ENCODE assay signal across 15 cellular contexts in the genomic region with DNA sequence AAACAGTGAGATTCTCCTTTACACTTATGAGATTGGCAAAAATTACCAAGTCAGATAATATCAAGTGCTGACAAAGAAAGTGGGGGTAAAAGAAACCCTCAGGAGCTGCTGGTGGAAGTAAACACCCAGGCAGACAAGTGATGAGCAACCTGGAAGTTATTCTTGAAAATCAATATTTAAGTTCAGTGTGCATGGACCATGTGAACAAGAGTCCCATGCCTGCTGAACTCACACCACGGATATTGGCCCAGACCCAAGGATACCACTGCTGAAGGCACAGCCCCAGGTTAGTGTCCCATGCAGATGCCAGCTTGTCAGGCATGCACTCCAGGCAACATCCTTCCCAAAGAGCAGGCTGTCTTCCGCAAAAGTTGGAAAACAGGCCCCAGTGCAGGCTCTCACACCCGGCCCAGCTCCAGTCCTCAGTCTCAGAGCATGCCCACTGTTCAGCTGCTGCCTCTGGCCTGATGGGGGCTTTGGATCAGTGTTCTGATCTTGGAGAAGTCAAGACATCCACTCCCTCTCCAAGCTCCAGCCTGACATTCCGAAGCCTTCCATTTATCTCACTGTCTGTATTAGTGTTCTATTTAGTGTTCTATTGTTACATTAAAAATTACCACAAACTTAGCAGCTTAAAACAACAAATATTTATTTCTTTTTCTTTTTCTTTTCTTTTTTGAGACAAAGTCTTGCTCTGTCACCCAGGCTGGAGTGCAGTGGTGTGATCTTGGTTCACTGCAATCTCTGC.
DNase-seq lines count a peak whose midpoint lies in the region; ATAC-seq and TF ChIP-seq lines count a peak whose summit lies in the region.
"Had no signal": no experiment of that assay in that cellular context is flagged by ENCODE, and none has a peak within 500 bp of the region (broad histone marks: within the 10 kb centered on the region; RNA-seq: fewer than 3 reads in every experiment).

No MANE protein-coding gene starts in this region.

- H2AFZ ChIP-seq in ACC112 (ENCODE audit: low read length, unreplicated experiment) = no peak overlapping the region
- H2AFZ ChIP-seq in neuronal stem cell (ENCODE audit: low read length) = no peak overlapping the region
- H2AFZ ChIP-seq in GM23338 = no peak overlapping the region

- no peaks in the 10 kb centered on the region for H3F3A ChIP-seq in GM23338 (replicated peaks; ENCODE audit: low read depth)

- H3K4me3 ChIP-seq in ACC112 (ENCODE audit: low read depth, low read length) (no peak overlapping the region), NT2/D1 (ENCODE audit: insufficient read length, low read depth) (no peak overlapping the region), neuronal stem cell (ENCODE audit: low read length in 2 of 2) (no peak overlapping the region), GM23338 (no peak overlapping the region)
- H3K4me3 ChIP-seq: thyroid gland had no signal

- no peak overlapping the region for H2BK5ac ChIP-seq in neuronal stem cell (ENCODE audit: low read length)

- H3K27me3 ChIP-seq in ACC112 (ENCODE audit: insufficient read depth, low read length) (no peaks in the 10 kb centered on the region), NT2/D1 (ENCODE audit: insufficient read depth, insufficient read length) (no peaks in the 10 kb centered on the region), neuronal stem cell (ENCODE audit: control insufficient read depth in 3 of 3, insufficient read depth in 3 of 3, low read depth in 1 of 3, low read length in 3 of 3) (no peaks in the 10 kb centered on the region), GM23338 (ENCODE audit: insufficient read depth) (no peaks in the 10 kb centered on the region)
- H3K27me3 ChIP-seq: thyroid gland had no signal

- H3K79me1 ChIP-seq in neuronal stem cell (ENCODE audit: low read depth, low read length) = no peaks in the 10 kb centered on the region

- H3K14ac ChIP-seq in neuronal stem cell (ENCODE audit: low read length) = no peak overlapping the region

- peaks cover 41% of the 10 kb centered on the region for H3K4me1 Mint-ChIP-seq in endothelial cell (ENCODE audit: unreplicated experiment)
- peaks cover 22% of the 10 kb centered on the region for H3K4me1 Mint-ChIP-seq in GM23338

- no peak overlapping the region for H2BK120ac ChIP-seq in neuronal stem cell (ENCODE audit: low read depth, low read length)

- H3K79me2 ChIP-seq in ACC112 (ENCODE audit: control insufficient read depth, insufficient read depth, low read length, unreplicated experiment) (no peaks in the 10 kb centered on the region), GM23338 (replicated peaks; ENCODE audit: insufficient read depth) (no peaks in the 10 kb centered on the region)

- peaks cover 14% of the 10 kb centered on the region; the same call in 1 of the 2 replicates for H3K9me2 ChIP-seq in GM23338 (ENCODE audit: insufficient read depth)

- no peaks in the 10 kb centered on the region for H3K36me3 ChIP-seq in ACC112 (ENCODE audit: insufficient read depth, low read length)
- no peaks in the 10 kb centered on the region for H3K36me3 ChIP-seq in NT2/D1 (ENCODE audit: insufficient read depth, insufficient read length, low read length)
- H3K36me3 ChIP-seq in neuronal stem cell (replicated peaks in 1 of 2; ENCODE audit: control insufficient read depth in 2 of 2, insufficient read depth in 2 of 2, low read length in 2 of 2) = no peaks in the 10 kb centered on the region
- 0 out of 2 replicates have a peak, but pooled peaks cover 3% of the 10 kb centered on the region for H3K36me3 ChIP-seq in GM23338 (ENCODE audit: insufficient read depth)
- H3K36me3 ChIP-seq: thyroid gland had no signal

- H3K9me3 Mint-ChIP-seq in endothelial cell (ENCODE audit: unreplicated experiment) (no peaks in the 10 kb centered on the region), GM23338 (peaks cover 11% of the 10 kb centered on the region; the same call in 2 of the 3 replicates)
- H3K9me3 Mint-ChIP-seq: activated naive CD8-positive, alpha-beta T cell treated with anti-CD3 and anti-CD28 coated beads, Interleukin-2, amount 10 ng/mL, durations not matched to agents 7 days and 5 days had no signal

- no peaks in the 10 kb centered on the region for H4K20me1 ChIP-seq in GM23338 (replicated peaks; ENCODE audit: insufficient read depth)

- H3K4me3 Mint-ChIP-seq in endothelial cell (ENCODE audit: unreplicated experiment) (no peak overlapping the region), GM23338 (no peak overlapping the region)
- H3K4me3 Mint-ChIP-seq: activated naive CD8-positive, alpha-beta T cell treated with anti-CD3 and anti-CD28 coated beads, Interleukin-2, amount 10 ng/mL, durations not matched to agents 7 days and 5 days had no signal

- H3K23ac ChIP-seq in neuronal stem cell (ENCODE audit: low read depth, low read length, poor library complexity) = no peak overlapping the region

- H3K4me2 ChIP-seq in neuronal stem cell (ENCODE audit: insufficient read depth, low read length, poor library complexity, severe bottlenecking) (no peak overlapping the region), GM23338 (no peak overlapping the region)

- H3K9me3 ChIP-seq in NT2/D1 (ENCODE audit: insufficient read depth, low read length) = peaks cover 11% of the 10 kb centered on the region
- H3K9me3 ChIP-seq in neuronal stem cell (replicated peaks in 1 of 2; ENCODE audit: control insufficient read depth in 2 of 2, insufficient read depth in 1 of 2, low read depth in 1 of 2, low read length in 2 of 2) = peaks cover 6 to 8% of the 10 kb centered on the region in 2 donors
- H3K9me3 ChIP-seq: thyroid gland had no signal

- no peak overlapping the region for H4K8ac ChIP-seq in neuronal stem cell (ENCODE audit: low read depth, low read length)

- no CpG with 5 or more reads among the region's 4 CpGs for WGBS in neuronal stem cell (ENCODE audit: extremely low coverage in 2 of 2, insufficient read length in 2 of 2, insufficient replicate concordance in 1 of 2), 2 donors

- ATAC-seq in GM23338 = no peak

- peak overlapping the region; percentile 48 for H2AK5ac ChIP-seq in neuronal stem cell (ENCODE audit: low read depth, low read length)

- H3K27ac ChIP-seq in ACC112 (ENCODE audit: low read depth, low read length) (peak overlapping the region; percentile 91), neuronal stem cell (replicated peaks; ENCODE audit: low read length) (no peak overlapping the region), GM23338 (ENCODE audit: low read depth) (no peak overlapping the region)

- no peak for DNase-seq in NT2/D1 (ENCODE audit: low read depth, low spot score)
- no peak for DNase-seq in endothelial cell (ENCODE audit: low spot score)
- DNase-seq in neuronal stem cell (ENCODE audit: low spot score) = no peak
- no peak for DNase-seq in NCI-H526 treated with DMSO at 0.1 percent for 48 hours (lab: John Stamatoyannopoulos, UW)
- DNase-seq in MV-4-11 (lab: John Stamatoyannopoulos, UW) = no peak
- DNase-seq in GM23338 (ENCODE audit: low spot score) = no peak
- DNase-seq in SHP77 (lab: John Stamatoyannopoulos, UW) = no peak
- DNase-seq: activated naive CD8-positive, alpha-beta T cell treated with anti-CD3 and anti-CD28 coated beads, Interleukin-2, amount 10 ng/mL, durations not matched to agents 7 days and 5 days; DND-41; head of caudate nucleus; KBM-7; NCI-H1436 treated with DMSO at 0.1 percent for 48 hours; NCI-H510A had no signal

- H3K27me3 Mint-ChIP-seq in endothelial cell (ENCODE audit: unreplicated experiment) (peaks cover 6% of the 10 kb centered on the region), GM23338 (ENCODE audit: insufficient read depth, low read depth, poor library complexity) (peaks cover 13% of the 10 kb centered on the region)

- TF ChIP-seq CTCF in endothelial cell (IDR thresholded peaks at IDR 0.05; ENCODE audit: unreplicated experiment) = no peak
- TF ChIP-seq CTCF in GM23338 (conservative IDR thresholded peaks at IDR 0.05; ENCODE audit: low read depth in 2 of 2) = no peak

- H2BK15ac ChIP-seq in neuronal stem cell (ENCODE audit: low read length) = no peak overlapping the region

- H3K36me3 Mint-ChIP-seq in endothelial cell (ENCODE audit: low read depth, unreplicated experiment) (no peaks in the 10 kb centered on the region), GM23338 (ENCODE audit: low read depth) (no peaks in the 10 kb centered on the region)

- peak overlapping the region; percentile 16 for H3K9ac ChIP-seq in NT2/D1 (ENCODE audit: insufficient read length, low read depth)
- no peak overlapping the region for H3K9ac ChIP-seq in neuronal stem cell (ENCODE audit: low read depth, low read length, poor library complexity)

- H3K27ac Mint-ChIP-seq in endothelial cell (ENCODE audit: unreplicated experiment) (peak overlapping the region; percentile 36), GM23338 (no peak overlapping the region)
- H3K27ac Mint-ChIP-seq: activated naive CD8-positive, alpha-beta T cell treated with anti-CD3 and anti-CD28 coated beads, Interleukin-2, amount 10 ng/mL, durations not matched to agents 7 days and 5 days had no signal

- H3K4me1 ChIP-seq in ACC112 (ENCODE audit: control insufficient read depth, insufficient read depth, low read length, unreplicated experiment) (peaks cover 55% of the 10 kb centered on the region), NT2/D1 (ENCODE audit: insufficient read depth, insufficient read length) (peaks cover 36% of the 10 kb centered on the region), neuronal stem cell (ENCODE audit: control insufficient read depth in 2 of 2, insufficient read depth in 1 of 2, low read depth in 1 of 2, low read length in 2 of 2) (peaks cover 29 to 33% of the 10 kb centered on the region in 2 donors), GM23338 (ENCODE audit: insufficient read depth) (peaks cover 10% of the 10 kb centered on the region; the same call in 1 of the 2 replicates)

- H3K4ac ChIP-seq in neuronal stem cell (ENCODE audit: low read length) = no peak overlapping the region

- H4K91ac ChIP-seq in neuronal stem cell (ENCODE audit: low read depth, low read length, poor library complexity) = no peak overlapping the region

- peak overlapping the region; percentile 89 for H2BK12ac ChIP-seq in neuronal stem cell (ENCODE audit: low read length)

- H3K18ac ChIP-seq in neuronal stem cell (ENCODE audit: low read length) = peak overlapping the region; percentile 67

TF ChIP-seq in GM23338, 12 proteins besides CTCF, POLR2A, EP300 and RAD21 (continues in another document):
- TF ChIP-seq POLR2AphosphoS5 (IDR thresholded peaks at IDR 0.05; ENCODE audit: low read depth) (no peak), JUNB (IDR thresholded peaks at IDR 0.05; ENCODE audit: unreplicated experiment) (no peak)
